2 cellular contexts compared by ENCODE assay signal in the genomic region with DNA sequence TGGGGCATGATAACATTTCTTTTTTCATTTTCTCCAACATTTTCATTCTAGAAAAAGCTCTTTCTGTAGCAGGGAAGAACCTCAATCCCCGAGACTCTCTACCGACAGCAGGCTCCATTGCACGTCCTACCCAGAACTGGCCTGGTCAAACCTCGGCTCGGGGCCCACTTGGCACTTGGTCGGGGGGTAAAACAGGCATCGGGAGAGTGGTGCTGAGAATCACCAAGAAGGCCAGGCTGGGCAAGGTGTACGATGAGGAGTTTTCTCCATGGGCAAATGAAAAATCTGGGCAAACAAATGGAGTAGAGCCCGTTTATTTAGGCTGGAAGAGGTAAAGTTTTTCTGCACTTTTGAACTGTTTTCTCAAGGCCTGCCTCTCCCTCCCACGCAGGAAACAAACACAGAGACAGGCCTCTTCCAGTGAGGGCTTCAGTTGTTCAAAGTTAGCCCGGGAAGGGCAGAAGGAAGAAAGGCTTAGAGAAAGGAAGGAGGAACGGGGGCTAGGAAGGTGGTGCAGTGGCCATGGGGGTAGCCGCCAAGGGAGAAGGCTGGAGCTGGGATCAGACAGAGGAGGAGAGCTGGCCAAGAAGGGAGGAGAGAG.
TF ChIP-seq lines count a peak whose summit lies in the region.

No MANE protein-coding gene starts in this region.

TF ChIP-seq in A549, 52 proteins besides CTCF, POLR2A, EP300 and RAD21 (continued from another document):
- TF ChIP-seq NR3C1 (IDR thresholded peaks at IDR 0.05), result no peak
- no peak for TF ChIP-seq RFX5 (IDR thresholded peaks at IDR 0.05)
- no peak for TF ChIP-seq MAZ (IDR thresholded peaks at IDR 0.05; ENCODE audit: borderline replicate concordance, low read depth, low read length)

TF ChIP-seq in IMR-90, 13 proteins besides CTCF, POLR2A, EP300 and RAD21 (continued from another document):
- no peak for TF ChIP-seq CEBPB (IDR thresholded peaks at IDR 0.05; ENCODE audit: low read depth, low read length)
- no peak for TF ChIP-seq SMC3 (IDR thresholded peaks at IDR 0.05; ENCODE audit: low read depth, low read length)
- TF ChIP-seq CHD1 (IDR thresholded peaks at IDR 0.05; ENCODE audit: low read depth, low read length), result no peak
- no peak for TF ChIP-seq NFE2L2 (IDR thresholded peaks at IDR 0.05; ENCODE audit: low read depth, low read length)
- TF ChIP-seq RCOR1 (IDR thresholded peaks at IDR 0.05; ENCODE audit: insufficient replicate concordance, low read length), result no peak
- TF ChIP-seq BHLHE40 (IDR thresholded peaks at IDR 0.05; ENCODE audit: low read depth, low read length), result no peak
- no peak for TF ChIP-seq MXI1 (IDR thresholded peaks at IDR 0.05; ENCODE audit: borderline replicate concordance, low read depth, low read length)
- TF ChIP-seq, protein P1, sequence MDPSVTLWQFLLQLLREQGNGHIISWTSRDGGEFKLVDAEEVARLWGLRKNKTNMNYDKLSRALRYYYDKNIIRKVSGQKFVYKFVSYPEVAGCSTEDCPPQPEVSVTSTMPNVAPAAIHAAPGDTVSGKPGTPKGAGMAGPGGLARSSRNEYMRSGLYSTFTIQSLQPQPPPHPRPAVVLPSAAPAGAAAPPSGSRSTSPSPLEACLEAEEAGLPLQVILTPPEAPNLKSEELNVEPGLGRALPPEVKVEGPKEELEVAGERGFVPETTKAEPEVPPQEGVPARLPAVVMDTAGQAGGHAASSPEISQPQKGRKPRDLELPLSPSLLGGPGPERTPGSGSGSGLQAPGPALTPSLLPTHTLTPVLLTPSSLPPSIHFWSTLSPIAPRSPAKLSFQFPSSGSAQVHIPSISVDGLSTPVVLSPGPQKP (IDR thresholded peaks at IDR 0.05; ENCODE audit: borderline replicate concordance, low read depth, low read length), result no peak
- TF ChIP-seq FOS (IDR thresholded peaks at IDR 0.05; ENCODE audit: low read depth, low read length), result no peak
